Comparison of ENCODE assay signal across 9 cellular contexts in the genomic region with DNA sequence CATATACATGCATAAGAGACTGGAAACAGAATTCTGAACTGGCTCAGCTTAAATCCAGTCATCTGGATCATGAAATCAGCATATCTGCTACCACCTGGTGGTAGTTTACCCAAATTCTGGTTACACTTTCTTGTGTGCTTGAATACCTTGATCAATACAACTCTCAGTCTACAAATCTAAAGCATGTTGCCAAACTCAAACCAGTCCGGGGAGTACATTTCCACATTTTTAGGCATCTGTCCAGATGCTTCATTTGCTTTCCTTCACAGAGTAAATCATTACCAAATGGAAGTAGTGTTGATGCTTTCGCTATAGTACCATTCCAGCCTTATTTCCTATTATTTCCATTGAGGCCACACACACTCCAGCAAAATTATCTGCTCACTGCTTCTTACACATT.
DNase-seq lines count a peak whose midpoint lies in the region; ATAC-seq, FAIRE-seq and TF ChIP-seq lines count a peak whose summit lies in the region.
"Had no signal": no experiment of that assay in that cellular context is flagged by ENCODE, and none has a peak within 500 bp of the region (broad histone marks: within the 10 kb centered on the region; RNA-seq: fewer than 3 reads in every experiment).

No MANE protein-coding gene starts in this region.

- in situ Hi-C loops in SK-MEL-5 (cut with HindIII; ENCODE audit: low pct_unique_long_range_greater_than_20kb, low sequenced_read_pairs) = no loop called here

- TF ChIP-seq CTCF in BJ (IDR thresholded peaks at IDR 0.05; ENCODE audit: insufficient read depth, low read depth, low read length) = peak; percentile 15; the same call in 1 of the 2 replicates

- peak; percentile 55 for ATAC-seq in GM21576 (IDR thresholded peaks at IDR 0.05; ENCODE audit: unreplicated experiment)
- ATAC-seq in HG03175 (IDR thresholded peaks at IDR 0.05; ENCODE audit: unreplicated experiment) = no peak

- no peak for DNase-seq in BJ (ENCODE audit: low read depth)
- DNase-seq in SK-MEL-5 (ENCODE audit: low read depth, low spot score) = peak; percentile 64
- no peak for DNase-seq in NCI-H1436 treated with DMSO at 0.1 percent for 48 hours (lab: John Stamatoyannopoulos, UW)
- no peak for DNase-seq in activated CD4-positive, alpha-beta T cell treated with anti-CD3 and anti-CD28 coated beads for 1 hour
- no peak for DNase-seq in activated CD8-positive, alpha-beta memory T cell treated with anti-CD3 and anti-CD28 coated beads for 24 hours
- DNase-seq: stimulated activated CD4-positive, alpha-beta T cell treated with anti-CD3 and anti-CD28 coated beads, Interleukin-4, amount 100 ng/mL, for 4 hours had no signal

- no peaks in the 10 kb centered on the region for H3K27me3 ChIP-seq in BJ (ENCODE audit: control insufficient read depth, insufficient read depth, low read length)

- no peaks in the 10 kb centered on the region for H3K36me3 ChIP-seq in BJ (ENCODE audit: control insufficient read depth, insufficient read depth, low read length)

- peak; percentile 92 for FAIRE-seq in islet of Langerhans (lab: Jason Lieb, UNC)

- POLR2A ChIA-PET in BJ (lab: Charles Lee) = no interaction called here

- H3K4me3 ChIP-seq in BJ (ENCODE audit: low read depth, low read length) = no peak overlapping the region

- CTCF ChIA-PET in BJ (lab: Yijun Ruan, JAX) = no interaction called here
